ENCODE assay signal across 7 cellular contexts in the genomic region with DNA sequence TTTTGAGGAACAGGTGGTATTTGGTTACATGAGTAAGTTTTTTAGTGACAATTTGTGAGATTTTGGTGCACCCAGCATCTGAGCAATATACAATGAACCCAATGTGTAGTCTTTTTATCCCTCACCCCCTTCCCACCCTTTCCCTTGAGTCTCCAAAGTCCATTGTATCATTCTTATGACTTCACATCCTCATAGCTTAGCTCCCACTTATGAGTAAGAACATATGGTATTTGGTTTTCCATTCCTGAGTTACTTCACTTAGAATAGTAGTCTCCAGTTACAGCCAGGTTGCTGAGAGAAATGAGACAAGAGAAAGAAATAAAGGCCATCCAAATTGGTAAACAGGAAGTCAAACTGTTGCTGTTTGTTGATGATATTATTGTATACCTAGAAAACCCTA.
A peak's percentile ranks its signal among the peaks of the same experiment; 100 is the strongest.
DNase-seq lines count a peak whose midpoint lies in the region; ATAC-seq, FAIRE-seq and TF ChIP-seq lines count a peak whose summit lies in the region.
"Not testable (repeated sequence)": the region's sequence is repeated elsewhere in the genome, so short reads cannot be mapped to it uniquely, and the experiment has no call there.

No MANE protein-coding gene starts in this region.

- not testable (repeated sequence) for TF ChIP-seq RAD21 in IMR-90 (IDR thresholded peaks at IDR 0.05; ENCODE audit: low read length)

- not testable (repeated sequence) for H3K36me3 ChIP-seq in IMR-90 (ENCODE audit: control insufficient read depth, insufficient read depth, low read length); SJSA1; bronchial epithelial cell (ENCODE audit: control insufficient read depth, insufficient read depth, low read length); kidney epithelial cell (ENCODE audit: control insufficient read depth, insufficient read depth, low read length); osteoblast (ENCODE audit: insufficient read depth, low read length)

- not testable (repeated sequence) for H4K20me1 ChIP-seq in IMR-90 (ENCODE audit: insufficient read depth, low read length); osteoblast (ENCODE audit: insufficient read depth, low read length)

- ATAC-seq in IMR-90 (ENCODE audit: low read depth): peak; percentile 85

- not testable (repeated sequence) for TF ChIP-seq POLR2A in IMR-90 (IDR thresholded peaks at IDR 0.05; ENCODE audit: low read depth, low read length)

- peak overlapping the region in 1 of 2 experiments; percentile 63; a peak in 1 of 4 replicates for H4K8ac ChIP-seq in IMR-90 (ENCODE audit: low read depth in 2 of 2, low read length in 2 of 2)

- not testable (repeated sequence) for H4K91ac ChIP-seq in IMR-90 (ENCODE audit: insufficient read depth, low read depth, low read length)

- not testable (repeated sequence) for H3K4me1 ChIP-seq in IMR-90 (ENCODE audit: control insufficient read depth, insufficient read depth, low read length); SJSA1 (replicated peaks); osteoblast (ENCODE audit: insufficient read depth, low read length)

- not testable (repeated sequence) for H4K5ac ChIP-seq in IMR-90 (ENCODE audit: low read depth, low read length)

- H3K4me2 ChIP-seq in IMR-90 (ENCODE audit: low read depth, low read length): peak overlapping the region; percentile 64; the same call in 1 of the 2 replicates
- not testable (repeated sequence) for H3K4me2 ChIP-seq in osteoblast (ENCODE audit: insufficient read depth, low read length)

- not testable (repeated sequence) for H3K79me1 ChIP-seq in IMR-90 (ENCODE audit: low read depth in 1 of 2, low read length in 2 of 2)

- CTCF ChIA-PET in IMR-90 (lab: Yijun Ruan, JAX): interaction anchor here (1.5 kb wide), 1 partner anchor 15 kb away, joined by 5 read pairs; no protein-coding TSS in a partner anchor

- not testable (repeated sequence) for H3K4me3 ChIP-seq in IMR-90 (ENCODE audit: insufficient read depth, low read depth, low read length); SJSA1; bronchial epithelial cell (ENCODE audit: low read depth, low read length); kidney epithelial cell (ENCODE audit: low read depth, low read length); osteoblast (ENCODE audit: insufficient read depth, low read length)

- not testable (repeated sequence) for H3K79me2 ChIP-seq in osteoblast (ENCODE audit: insufficient read depth, low read length)

- H3K18ac ChIP-seq in IMR-90 (ENCODE audit: low read depth, low read length): peak overlapping the region; percentile 69; the same call in 1 of the 2 replicates

- not testable (repeated sequence) for H3K4ac ChIP-seq in IMR-90 (ENCODE audit: low read depth, low read length)

- not testable (repeated sequence) for H3K14ac ChIP-seq in IMR-90 (replicated peaks; ENCODE audit: low read depth, low read length)

- not testable (repeated sequence) for H3K56ac ChIP-seq in IMR-90 (ENCODE audit: extremely low read depth, insufficient read depth, low read length)

- H2BK5ac ChIP-seq in IMR-90 (ENCODE audit: low read depth, low read length, poor library complexity, severe bottlenecking): peak overlapping the region; percentile 92

- H2AK5ac ChIP-seq in IMR-90 (ENCODE audit: low read depth, low read length): not testable (repeated sequence)

- intact Hi-C loops in IMR-90 (cut with micrococcal nuclease): not testable (repeated sequence)

- 0 out of 3 replicates have a peak overlapping the region, but pooled peaks have one; percentile 83 for H2BK15ac ChIP-seq in IMR-90 (ENCODE audit: low read depth, low read length)

- not testable (repeated sequence) for H3K9me1 ChIP-seq in IMR-90 (ENCODE audit: insufficient read depth, low read length)

- dilution Hi-C loops in IMR-90 (cut with HindIII; ENCODE audit: low sequenced_read_pairs, unreplicated experiment): not testable (repeated sequence)

- BruUV-seq in IMR-90 (replicated peaks; lab: Mats Ljungman, UMichigan): not testable (repeated sequence)

- H3K27ac ChIP-seq in IMR-90 (ENCODE audit: insufficient read depth, low read length): not testable (repeated sequence)
- H3K27ac ChIP-seq in SJSA1 (peak overlapping the region; percentile 42), osteoblast (ENCODE audit: low read depth, low read length) (peak overlapping the region; percentile 37)

- H3K23ac ChIP-seq in IMR-90 (ENCODE audit: low read depth, low read length): not testable (repeated sequence)

- DNase-seq in EH (ENCODE audit: low read depth) (peak; percentile 53), IMR-90 (peak; percentile 72), SJSA1 (ENCODE audit: low read depth in 1 of 2, low spot score in 2 of 2) (peak in 1 of 2 experiments; percentile 14), bronchial epithelial cell (ENCODE audit: low read depth) (peak; percentile 25), fibroblast of peridontal ligament (ENCODE audit: extremely low read depth) (peak; percentile 57), kidney epithelial cell (ENCODE audit: low read depth) (peak; percentile 5)
- not testable (repeated sequence) for DNase-seq in osteoblast (ENCODE audit: insufficient read length, low spot score, missing footprints)

- in situ Hi-C loops in IMR-90 (cut with MboI; ENCODE audit: low sequenced_read_pairs): not testable (repeated sequence)

- H3K9me3 ChIP-seq in IMR-90 (ENCODE audit: control insufficient read depth, insufficient read depth, low read length); SJSA1 (replicated peaks); osteoblast (ENCODE audit: low read depth, low read length): not testable (repeated sequence)

- TF ChIP-seq CTCF in IMR-90 (conservative IDR thresholded peaks at IDR 0.05; ENCODE audit: low read depth, low read length); bronchial epithelial cell (IDR thresholded peaks at IDR 0.05; ENCODE audit: insufficient read depth, low read length, severe bottlenecking); kidney epithelial cell (IDR thresholded peaks at IDR 0.05; ENCODE audit: insufficient read depth, low read length, poor library complexity, severe bottlenecking); osteoblast (IDR thresholded peaks at IDR 0.05; ENCODE audit: extremely low read depth, low read depth, low read length): not testable (repeated sequence)

- not testable (repeated sequence) for H3K9ac ChIP-seq in IMR-90 (ENCODE audit: low read depth, low read length)

- peak overlapping the region; percentile 61; the same call in 1 of the 2 replicates for H2BK120ac ChIP-seq in IMR-90 (ENCODE audit: low read depth, low read length)

- POLR2A ChIA-PET in IMR-90 (lab: Charles Lee; ENCODE audit: unreplicated experiment): not testable (repeated sequence)

- H2AFZ ChIP-seq in IMR-90 (replicated peaks; ENCODE audit: low read length, poor library complexity): not testable (repeated sequence)
- peak overlapping the region; percentile 70 for H2AFZ ChIP-seq in osteoblast (ENCODE audit: low read length)

- not testable (repeated sequence) for H3K27me3 ChIP-seq in IMR-90 (ENCODE audit: control insufficient read depth, insufficient read depth, low read length); SJSA1 (replicated peaks); bronchial epithelial cell (ENCODE audit: control insufficient read depth, insufficient read depth, low read length); kidney epithelial cell (ENCODE audit: control insufficient read depth, insufficient read depth, low read length); osteoblast (ENCODE audit: insufficient read depth, low read length)

- not testable (repeated sequence) for H2BK20ac ChIP-seq in IMR-90 (ENCODE audit: low read depth, low read length)

- not testable (repeated sequence) for FAIRE-seq in bronchial epithelial cell (lab: Jason Lieb, UNC)

- H2AK9ac ChIP-seq in IMR-90 (replicated peaks; ENCODE audit: low read depth, low read length, poor library complexity): not testable (repeated sequence)
